In the genomic region with DNA sequence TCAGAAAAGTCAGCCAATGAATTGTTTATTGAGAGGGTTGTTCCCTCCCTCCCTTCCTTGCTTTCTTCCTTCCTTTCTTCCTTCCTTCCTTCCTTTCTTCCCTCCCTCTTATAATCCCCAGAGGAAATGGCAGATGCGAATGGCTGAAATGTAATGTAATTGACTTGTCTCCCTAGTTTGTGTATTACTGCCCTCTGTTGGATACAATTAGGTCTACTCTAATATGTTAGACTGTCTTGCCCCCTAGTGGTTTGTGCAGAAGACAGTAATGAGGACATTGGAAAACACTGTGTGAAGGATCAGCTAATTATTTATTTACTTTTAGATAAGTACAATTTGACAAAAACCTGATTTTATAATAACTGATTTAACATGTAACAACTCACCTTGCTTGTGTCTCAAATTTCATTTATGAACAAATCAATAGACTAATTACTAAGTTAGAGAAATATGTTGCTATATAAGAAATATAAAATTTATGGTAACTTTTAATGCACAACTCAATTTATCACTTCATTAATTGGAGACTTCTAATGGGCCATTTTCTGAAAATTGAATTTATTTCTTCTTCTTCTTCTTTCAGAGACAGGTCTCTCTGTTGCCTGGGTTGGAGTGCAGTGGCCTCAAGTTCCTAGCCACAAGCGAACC, we compare ENCODE assay signal across 8 cellular contexts.
A peak's percentile ranks its signal among the peaks of the same experiment; 100 is the strongest.
DNase-seq lines count a peak whose midpoint lies in the region; ATAC-seq and TF ChIP-seq lines count a peak whose summit lies in the region.

No MANE protein-coding gene starts in this region.

- no peak overlapping the region for H3K4me2 ChIP-seq in HCT116 (ENCODE audit: low read length)

- H3K4me1 ChIP-seq in HCT116 (ENCODE audit: control insufficient read depth in 1 of 2, insufficient read depth in 2 of 2, low read length in 2 of 2) (no peaks in the 10 kb centered on the region), right lobe of liver (no peaks in the 10 kb centered on the region)

- H2AFZ ChIP-seq in HCT116 (ENCODE audit: low read depth, low read length, poor library complexity, severe bottlenecking), result peak overlapping the region; percentile 79

- H3K79me2 ChIP-seq in HCT116 (ENCODE audit: insufficient read depth, low read length), result no peaks in the 10 kb centered on the region

- H3K27ac ChIP-seq in HCT116 (ENCODE audit: low read depth, low read length) (no peak overlapping the region), right lobe of liver (no peak overlapping the region)

- H3K27me3 ChIP-seq in HCT116 (ENCODE audit: insufficient read depth, low read length) (no peaks in the 10 kb centered on the region), right lobe of liver (no peaks in the 10 kb centered on the region)

- no peak overlapping the region for H3K4me3 Mint-ChIP-seq in chondrocyte (ENCODE audit: unreplicated experiment)

- DNase-seq in A172 (ENCODE audit: low spot score) (peak; percentile 73), GM12865 (ENCODE audit: low read depth) (peak; percentile 76), HCT116 (ENCODE audit: low read depth, low spot score) (peak; percentile 79), OCI-M1 (lab: John Stamatoyannopoulos, UW) (peak; percentile 88), chondrocyte (ENCODE audit: low spot score) (no peak), right lobe of liver (no peak)
- DNase-seq in stimulated activated CD4-positive, alpha-beta T cell treated with anti-CD3 and anti-CD28 coated beads, Interleukin-2, amount 100 ng/mL, for 48 hours, result no peak

- CTCF ChIA-PET in HCT116 (lab: Charles Lee), result interaction anchor here (0.6 to 5.9 kb wide), 19 partner anchors 9 to 1167 kb away, joined by 3 to 36 read pairs (median 3); no protein-coding TSS in a partner anchor

- no TSS peak for BruUV-seq in HCT116 (replicated peaks; lab: Mats Ljungman, UMichigan)

- RAD21 ChIA-PET in HCT116 (lab: Charles Lee; ENCODE audit: low non-redundant PET in 1 of 2, low total read pairs in 2 of 2, uncharacterized antibody in 2 of 2, unreplicated experiment in 2 of 2), result interaction anchor here (1.0 to 1.4 kb wide), 2 partner anchors 609 to 610 kb away, joined by 3 to 6 read pairs; no protein-coding TSS in a partner anchor

- ATAC-seq in HCT116 (peak; percentile 98), right lobe of liver (peak; percentile 99 to 100 (median 99))

- TF ChIP-seq RAD21 in HCT116 (IDR thresholded peaks at IDR 0.05; ENCODE audit: low read depth), result peak; percentile 94

- H3K9me3 Mint-ChIP-seq in chondrocyte (ENCODE audit: low read depth), result peaks cover 31% of the 10 kb centered on the region

- POLR2A ChIA-PET in HCT116 (lab: Charles Lee), result no interaction called here

- no peak overlapping the region for H3K9ac ChIP-seq in HCT116 (ENCODE audit: low read length)

- H3K4me3 ChIP-seq in GM12865 (ENCODE audit: low read depth, low read length) (no peak overlapping the region), HCT116 (replicated peaks in 1 of 2; ENCODE audit: low read depth in 1 of 2, low read length in 2 of 2) (no peak overlapping the region), right lobe of liver (no peak overlapping the region)

- H3K27ac Mint-ChIP-seq in chondrocyte (ENCODE audit: unreplicated experiment), result no peak overlapping the region

- intact Hi-C loops in HCT116 (cut with micrococcal nuclease), result loop anchor here (1.0 to 5.0 kb wide), 4 partner anchors 34 to 1168 kb away; no protein-coding TSS in a partner anchor
- intact Hi-C loops in right lobe of liver (cut with DNase I), result loop anchor here in 1 of 2 donors (10.0 kb wide), 1 partner anchor 795 kb away; no protein-coding TSS in a partner anchor

- H3K27me3 Mint-ChIP-seq in chondrocyte (ENCODE audit: low read depth), result no peaks in the 10 kb centered on the region

- peaks cover 10% of the 10 kb centered on the region for H3K36me3 Mint-ChIP-seq in chondrocyte (ENCODE audit: low read depth)

- 0% methylated on average over 1 of the region's 2 CpGs for WGBS in right lobe of liver (ENCODE audit: insufficient coverage, low coverage, low lambda C conversion rate, missing lambda C conversion rate)

- H3K4me1 Mint-ChIP-seq in chondrocyte (ENCODE audit: low read depth), result peaks cover 24% of the 10 kb centered on the region

- TF ChIP-seq POLR2A in HCT116 (IDR thresholded peaks at IDR 0.05; ENCODE audit: borderline replicate concordance, extremely low read depth, insufficient read depth, insufficient read length) (no peak), right lobe of liver (IDR thresholded peaks at IDR 0.05) (no peak)

- no peaks in the 10 kb centered on the region for H3K9me3 ChIP-seq in HCT116 (ENCODE audit: control insufficient read depth in 1 of 2, insufficient read depth in 1 of 2, low read depth in 1 of 2, low read length in 2 of 2)
- H3K9me3 ChIP-seq in right lobe of liver, result no peaks in the 10 kb centered on the region

- H4K20me1 ChIP-seq in HCT116 (ENCODE audit: insufficient read depth), result no peaks in the 10 kb centered on the region

- TF ChIP-seq CTCF in GM12865 (IDR thresholded peaks at IDR 0.05; ENCODE audit: insufficient read depth, low read depth, low read length, missing control alignments) (peak; percentile 95), HCT116 (IDR thresholded peaks at IDR 0.05 in 2 of 3, conservative IDR thresholded peaks at IDR 0.05 in 1 of 3; ENCODE audit: borderline replicate concordance in 1 of 3, insufficient read depth in 1 of 3, low read depth in 2 of 3, low read length in 2 of 3) (peak; percentile 92 to 100 (median 98)), LNCAP (IDR thresholded peaks at IDR 0.05) (peak; percentile 97), chondrocyte (IDR thresholded peaks at IDR 0.05) (peak; percentile 100), right lobe of liver (IDR thresholded peaks at IDR 0.05) (peak; percentile 92 to 99 (median 94))

- H3K36me3 ChIP-seq in HCT116 (ENCODE audit: control insufficient read depth in 1 of 2, insufficient read depth in 2 of 2, low read length in 2 of 2), result no peaks in the 10 kb centered on the region
- H3K36me3 ChIP-seq in right lobe of liver, result no peaks in the 10 kb centered on the region

- H3K9me2 ChIP-seq in HCT116 (ENCODE audit: insufficient read depth), result no peaks in the 10 kb centered on the region

TF ChIP-seq in HCT116, 20 proteins besides CTCF, POLR2A, EP300 and RAD21:
- peak; percentile 35; the same call in 1 of the 2 replicates for TF ChIP-seq CEBPB (IDR thresholded peaks at IDR 0.05; ENCODE audit: low read depth)
- 0 out of 2 replicates have a peak, but pooled peaks have one; percentile 23 for TF ChIP-seq SRF (IDR thresholded peaks at IDR 0.05; ENCODE audit: low read depth)
- no peak for TF ChIP-seq ZNF274 (IDR thresholded peaks at IDR 0.05; ENCODE audit: low read depth, low read length)
- TF ChIP-seq EZH2 (IDR thresholded peaks at IDR 0.05), result no peak
- TF ChIP-seq CBX3 (IDR thresholded peaks at IDR 0.05; ENCODE audit: low read depth), result peak; percentile 92
- TF ChIP-seq EGR1 (IDR thresholded peaks at IDR 0.05; ENCODE audit: low read depth), result peak; percentile 36; the same call in 1 of the 2 replicates
- peak; percentile 71 for TF ChIP-seq YY1 (IDR thresholded peaks at IDR 0.05; ENCODE audit: extremely low read depth, insufficient replicate concordance, low read depth, low read length)

Comparison
In these comparisons a context has a peak if more than half of its experiments do, and no peak if none do; other contexts are left out.
1. DNase-seq: peak in A172 (single experiment), GM12865 (single experiment), HCT116 (single experiment) and OCI-M1 (single experiment); none in chondrocyte (single experiment), right lobe of liver (0 of 3) and stimulated activated CD4-positive, alpha-beta T cell treated with anti-CD3 and anti-CD28 coated beads, Interleukin-2, amount 100 ng/mL, for 48 hours (0 of 2).
2. Peak in every context shown above with its lines, with median percentiles within 50 percentile points of each other: CTCF ChIP-seq.